ENCODE assay signal across 15 cellular contexts in the genomic region with DNA sequence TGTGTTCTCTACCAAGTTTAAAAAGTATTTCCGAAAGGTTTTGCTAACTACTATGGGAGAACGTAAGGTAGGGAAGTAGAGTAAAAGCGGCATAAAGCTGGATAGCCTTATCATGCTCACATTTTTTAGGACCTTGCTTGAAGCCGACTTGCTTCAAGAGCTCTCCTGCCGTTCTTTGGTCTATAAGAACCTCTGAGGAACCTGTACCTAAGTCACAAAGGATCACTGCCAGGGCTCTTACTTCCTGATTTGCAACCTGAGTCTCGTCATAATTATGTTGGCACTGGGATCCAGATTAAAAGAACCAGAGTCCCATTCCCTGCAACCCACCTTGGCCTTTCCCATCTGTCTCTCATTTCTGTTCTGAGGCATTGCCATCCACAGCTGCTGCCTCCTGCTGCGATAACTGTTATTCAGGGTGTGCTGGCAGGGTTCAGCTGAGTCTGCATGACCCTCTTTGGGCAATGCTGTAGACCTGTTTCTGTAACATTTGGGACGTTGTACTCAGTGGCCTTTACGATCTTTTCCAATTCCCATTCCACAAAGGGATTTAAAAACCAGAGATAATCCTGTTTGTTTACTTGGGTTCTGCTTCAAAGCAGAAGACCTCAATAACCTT.
DNase-seq lines count a peak whose midpoint lies in the region; ATAC-seq and TF ChIP-seq lines count a peak whose summit lies in the region.
"Had no signal": no experiment of that assay in that cellular context is flagged by ENCODE, and none has a peak within 500 bp of the region (broad histone marks: within the 10 kb centered on the region; RNA-seq: fewer than 3 reads in every experiment).

No MANE protein-coding gene starts in this region.

- no peak overlapping the region for H3K27ac Mint-ChIP-seq in CD4-positive, alpha-beta memory T cell
- H3K27ac Mint-ChIP-seq in osteocyte (ENCODE audit: unreplicated experiment), result no peak overlapping the region
- H3K27ac Mint-ChIP-seq: activated T-helper 1 cell treated with anti-CD3 and anti-CD28 coated beads, Interleukin-12 subunit alpha, Interleukin-12 subunit beta, Interleukin-2, Interleukin-4 antibody, amounts not matched to agents 30 ng/mL and 10 ng/mL and 1 ng/mL, durations not matched to agents 14 hours and 24 hours and 36 hours had no signal

- intact Hi-C loops in right cardiac atrium (cut with DNase I), result no loop called here
- intact Hi-C loops in stomach (cut with DNase I; ENCODE audit: low total_unique reads), result no loop called here
- intact Hi-C loops in CD4-positive, alpha-beta memory T cell (cut with micrococcal nuclease), result no loop called here

- TF ChIP-seq EP300 in stomach (IDR thresholded peaks at IDR 0.05), result no peak

- no peak for TF ChIP-seq CTCF in stomach (IDR thresholded peaks at IDR 0.05)
- TF ChIP-seq CTCF in osteocyte (IDR thresholded peaks at IDR 0.05), result no peak

- CTCF ChIA-PET in CD4-positive, alpha-beta memory T cell (lab: Charles Lee; ENCODE audit: partially characterized antibody), result no interaction called here

- DNase-seq in LHCN-M2 (ENCODE audit: low read depth) (peak; percentile 4), NCI-H2171 (lab: John Stamatoyannopoulos, UW) (peak; percentile 67), right cardiac atrium (no peak), stomach (no peak), T1000 (lab: John Stamatoyannopoulos, UW) (no peak), osteocyte (ENCODE audit: extremely low spot score, unreplicated experiment) (no peak)
- DNase-seq in CD4-positive, alpha-beta memory T cell, result no peak
- DNase-seq: activated CD4-positive, CD25-positive, alpha-beta regulatory T cell treated with anti-CD3 and anti-CD28 coated beads, Interleukin-2, amount 50 U/mL, for 72 hours; AML-193; foreskin fibroblast; midbrain; NCI-H1048; stimulated activated CD8-positive, alpha-beta memory T cell treated with anti-CD3 and anti-CD28 coated beads, Interleukin-4, amount 100 ng/mL, for 48 hours had no signal

- no peak overlapping the region for H3K4me3 ChIP-seq in right cardiac atrium (ENCODE audit: low read length)
- H3K4me3 ChIP-seq in stomach, result no peak overlapping the region
- H3K4me3 ChIP-seq in CD4-positive, alpha-beta memory T cell (ENCODE audit: low read length in 2 of 2), result no peak overlapping the region

- H3K9me3 Mint-ChIP-seq in CD4-positive, alpha-beta memory T cell, result no peaks in the 10 kb centered on the region
- H3K9me3 Mint-ChIP-seq in osteocyte (ENCODE audit: unreplicated experiment), result no peaks in the 10 kb centered on the region
- H3K9me3 Mint-ChIP-seq: activated T-helper 1 cell treated with anti-CD3 and anti-CD28 coated beads, Interleukin-12 subunit alpha, Interleukin-12 subunit beta, Interleukin-2, Interleukin-4 antibody, amounts not matched to agents 30 ng/mL and 10 ng/mL and 1 ng/mL, durations not matched to agents 14 hours and 24 hours and 36 hours had no signal

- H3K27ac ChIP-seq in right cardiac atrium (ENCODE audit: low read length), result peak overlapping the region; percentile 86
- H3K27ac ChIP-seq in stomach, result peak overlapping the region in 4 of 5 donors; percentile 28 to 76 (median 48)
- no peak overlapping the region for H3K27ac ChIP-seq in CD4-positive, alpha-beta memory T cell (ENCODE audit: low read depth, low read length)
- H3K27ac ChIP-seq: KMS-11 had no signal

- no peak for TF ChIP-seq POLR2A in stomach (IDR thresholded peaks at IDR 0.05)

- H3K4me1 Mint-ChIP-seq in CD4-positive, alpha-beta memory T cell, result peaks cover 0 to 5% (median 1%) of the 10 kb centered on the region in 4 donors
- no peaks in the 10 kb centered on the region for H3K4me1 Mint-ChIP-seq in osteocyte (ENCODE audit: unreplicated experiment)

- peaks cover 19% of the 10 kb centered on the region for H3K4me1 ChIP-seq in right cardiac atrium (ENCODE audit: control insufficient read depth, insufficient read depth, low read length)
- H3K4me1 ChIP-seq in stomach, result peaks cover 17 to 88% (median 56%) of the 10 kb centered on the region in 4 donors
- no peaks in the 10 kb centered on the region for H3K4me1 ChIP-seq in CD4-positive, alpha-beta memory T cell (ENCODE audit: insufficient read depth, low read length)

- H3K9me3 ChIP-seq in right cardiac atrium (ENCODE audit: control insufficient read depth, low read length) (no peaks in the 10 kb centered on the region), stomach (no peaks in the 10 kb centered on the region)
- H3K9me3 ChIP-seq in CD4-positive, alpha-beta memory T cell (ENCODE audit: control insufficient read depth in 1 of 2, low read length in 2 of 2), result no peaks in the 10 kb centered on the region

- WGBS in right cardiac atrium, result 84% methylated on average over 9 of the region's 9 CpGs
- 46 to 65% (median 51%) methylated on average over 9 of the region's 9 CpGs for WGBS in stomach, 5 donors

- no peak for ATAC-seq in right cardiac atrium

- H3K36me3 Mint-ChIP-seq in CD4-positive, alpha-beta memory T cell, result peaks cover 0 to 1% of the 10 kb centered on the region in 2 donors
- H3K36me3 Mint-ChIP-seq in osteocyte (ENCODE audit: unreplicated experiment), result no peaks in the 10 kb centered on the region

- no peaks in the 10 kb centered on the region for H3K36me3 ChIP-seq in stomach
- H3K36me3 ChIP-seq in CD4-positive, alpha-beta memory T cell (ENCODE audit: insufficient read depth, low read length), result no peaks in the 10 kb centered on the region

- no peaks in the 10 kb centered on the region for H3K27me3 ChIP-seq in right cardiac atrium (ENCODE audit: control insufficient read depth, insufficient read depth)
- no peaks in the 10 kb centered on the region for H3K27me3 ChIP-seq in stomach
- no peaks in the 10 kb centered on the region for H3K27me3 ChIP-seq in CD4-positive, alpha-beta memory T cell (ENCODE audit: insufficient read depth, low read length)

- POLR2A ChIA-PET in CD4-positive, alpha-beta memory T cell (lab: Charles Lee; ENCODE audit: partially characterized antibody), result no interaction called here

- peaks cover 0 to 2% of the 10 kb centered on the region in 2 donors for H3K27me3 Mint-ChIP-seq in CD4-positive, alpha-beta memory T cell
- peaks cover 3% of the 10 kb centered on the region for H3K27me3 Mint-ChIP-seq in osteocyte (ENCODE audit: unreplicated experiment)

- H3K4me3 Mint-ChIP-seq in CD4-positive, alpha-beta memory T cell, result no peak overlapping the region
- H3K4me3 Mint-ChIP-seq in osteocyte (ENCODE audit: unreplicated experiment), result no peak overlapping the region
- H3K4me3 Mint-ChIP-seq: activated T-helper 1 cell treated with anti-CD3 and anti-CD28 coated beads, Interleukin-12 subunit alpha, Interleukin-12 subunit beta, Interleukin-2, Interleukin-4 antibody, amounts not matched to agents 30 ng/mL and 10 ng/mL and 1 ng/mL, durations not matched to agents 14 hours and 24 hours and 36 hours had no signal

Comparison
In these comparisons a context has a peak if more than half of its experiments do, and no peak if none do; other contexts are left out.
1. DNase-seq: peak in LHCN-M2 (single experiment) and NCI-H2171 (single experiment); none in right cardiac atrium (0 of 3), stomach (single experiment), T1000 (single experiment), CD4-positive, alpha-beta memory T cell (0 of 5) and osteocyte (single experiment).